22 cellular contexts compared by ENCODE assay signal in the genomic region with DNA sequence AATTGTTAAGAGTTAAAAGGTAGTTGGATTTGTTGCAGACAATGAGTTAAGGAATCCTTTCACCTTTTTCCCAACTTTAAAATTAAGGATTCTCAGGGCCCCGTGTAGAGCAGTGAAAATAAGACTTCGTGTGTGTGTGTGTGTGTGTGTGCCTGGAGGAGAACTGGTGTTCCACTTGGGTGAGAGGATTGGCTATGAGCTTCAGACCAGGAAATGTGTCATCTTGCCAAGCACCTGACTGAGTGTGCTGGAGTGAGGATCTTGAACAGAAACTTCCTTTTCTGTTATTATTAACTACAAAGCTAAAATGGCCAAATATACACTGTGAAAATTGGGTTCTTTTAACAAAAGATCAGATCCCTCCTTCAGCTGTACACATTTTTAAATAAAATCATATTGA.
DNase-seq lines count a peak whose midpoint lies in the region; ATAC-seq, FAIRE-seq and TF ChIP-seq lines count a peak whose summit lies in the region.
"Had no signal": no experiment of that assay in that cellular context is flagged by ENCODE, and none has a peak within 500 bp of the region (broad histone marks: within the 10 kb centered on the region; RNA-seq: fewer than 3 reads in every experiment).

No MANE protein-coding gene starts in this region.

- H3K9me3 ChIP-seq in mammary epithelial cell (replicated peaks; ENCODE audit: insufficient read depth, low read length), result peaks cover 3% of the 10 kb centered on the region
- H3K9me3 ChIP-seq in HAP-1, result no peaks in the 10 kb centered on the region
- H3K9me3 ChIP-seq: BLaER1 treated with 17β-estradiol and CSF1 and Interleukin-3, amounts not matched to agents 10 nM and 100 nM; MG63 had no signal

- no peak for TF ChIP-seq CTCF in mammary epithelial cell (conservative IDR thresholded peaks at IDR 0.05 in 1 of 2, IDR thresholded peaks at IDR 0.05 in 1 of 2; ENCODE audit: extremely low read depth in 1 of 2, insufficient read depth in 1 of 2, low read depth in 1 of 2, low read length in 2 of 2)
- no peak for TF ChIP-seq CTCF in MCF 10A (IDR thresholded peaks at IDR 0.05; ENCODE audit: unreplicated experiment)
- no peak for TF ChIP-seq CTCF in bronchial epithelial cell (IDR thresholded peaks at IDR 0.05; ENCODE audit: insufficient read depth, low read length, severe bottlenecking)
- TF ChIP-seq CTCF in kidney epithelial cell (IDR thresholded peaks at IDR 0.05; ENCODE audit: insufficient read depth, low read length, poor library complexity, severe bottlenecking), result no peak
- TF ChIP-seq CTCF in omental fat pad (IDR thresholded peaks at IDR 0.05), result no peak

- intact Hi-C loops in mammary epithelial cell (cut with micrococcal nuclease) (no loop called here), MCF 10A (cut with micrococcal nuclease) (no loop called here)

- CTCF ChIA-PET in mammary epithelial cell (lab: Charles Lee; ENCODE audit: low non-redundant PET) (no interaction called here), MCF 10A (lab: Yijun Ruan, JAX) (no interaction called here)

- H3K27me3 ChIP-seq in mammary epithelial cell (ENCODE audit: insufficient read depth, low read length) (no peaks in the 10 kb centered on the region), bronchial epithelial cell (ENCODE audit: control insufficient read depth, insufficient read depth, low read length) (no peaks in the 10 kb centered on the region), kidney epithelial cell (ENCODE audit: control insufficient read depth, insufficient read depth, low read length) (no peaks in the 10 kb centered on the region), HAP-1 (ENCODE audit: low read depth) (no peaks in the 10 kb centered on the region)
- H3K27me3 ChIP-seq: BLaER1 treated with 17β-estradiol and CSF1 and Interleukin-3, amounts not matched to agents 10 nM and 100 nM; MG63 had no signal

- FAIRE-seq in bronchial epithelial cell (lab: Jason Lieb, UNC), result no peak
- FAIRE-seq: A204.1, H54, HTR-8/SVneo had no signal

- H3K79me2 ChIP-seq in mammary epithelial cell (ENCODE audit: insufficient read depth, low read length), result no peaks in the 10 kb centered on the region

- H3K27ac Mint-ChIP-seq in MCF 10A (ENCODE audit: low read depth, unreplicated experiment), result no peak overlapping the region
- H3K27ac Mint-ChIP-seq: CD8-positive, alpha-beta T cell; HFFc6 had no signal

- H3K9me3 Mint-ChIP-seq in MCF 10A (ENCODE audit: unreplicated experiment), result peaks cover 7% of the 10 kb centered on the region

- H3K9ac ChIP-seq in mammary epithelial cell (ENCODE audit: insufficient read depth, low read length), result no peak overlapping the region
- H3K9ac ChIP-seq: BLaER1 treated with 17β-estradiol and CSF1 and Interleukin-3, amounts not matched to agents 10 nM and 100 nM had no signal

- no peak overlapping the region for H3K27ac ChIP-seq in mammary epithelial cell (ENCODE audit: insufficient read depth, low read depth, low read length)
- H3K27ac ChIP-seq: BLaER1 treated with 17β-estradiol and CSF1 and Interleukin-3, amounts not matched to agents 10 nM and 100 nM; HL-60 had no signal

- H3K4me3 ChIP-seq in mammary epithelial cell (replicated peaks in 1 of 3; ENCODE audit: insufficient read depth in 1 of 3, low read depth in 2 of 3, low read length in 3 of 3) (no peak overlapping the region), bronchial epithelial cell (ENCODE audit: low read depth, low read length) (no peak overlapping the region), kidney epithelial cell (ENCODE audit: low read depth, low read length) (no peak overlapping the region), HAP-1 (no peak overlapping the region)
- H3K4me3 ChIP-seq: BLaER1 treated with 17β-estradiol and CSF1 and Interleukin-3, amounts not matched to agents 10 nM and 100 nM; MG63 had no signal

- H3K4me1 ChIP-seq in mammary epithelial cell (ENCODE audit: insufficient read depth, low read length), result no peaks in the 10 kb centered on the region
- H3K4me1 ChIP-seq in HAP-1, result no peaks in the 10 kb centered on the region

- no peak for ATAC-seq in omental fat pad (ENCODE audit: low FRiP score)
- ATAC-seq: CD8-positive, alpha-beta T cell had no signal

- H3K36me3 ChIP-seq in mammary epithelial cell (ENCODE audit: insufficient read depth, low read length) (no peaks in the 10 kb centered on the region), bronchial epithelial cell (ENCODE audit: control insufficient read depth, insufficient read depth, low read length) (no peaks in the 10 kb centered on the region), kidney epithelial cell (ENCODE audit: control insufficient read depth, insufficient read depth, low read length) (no peaks in the 10 kb centered on the region), HAP-1 (replicated peaks) (no peaks in the 10 kb centered on the region)
- H3K36me3 ChIP-seq: BLaER1 treated with 17β-estradiol and CSF1 and Interleukin-3, amounts not matched to agents 10 nM and 100 nM; MG63 had no signal

- BruUV-seq in mammary epithelial cell (replicated peaks; lab: Mats Ljungman, UMichigan) (no TSS peak), MCF 10A (replicated peaks; lab: Mats Ljungman, UMichigan) (no TSS peak)

- no peak overlapping the region for H3K4me3 Mint-ChIP-seq in MCF 10A (ENCODE audit: unreplicated experiment)
- H3K4me3 Mint-ChIP-seq: CD8-positive, alpha-beta T cell; HFFc6 had no signal

- dilution Hi-C loops in mammary epithelial cell (cut with HindIII; ENCODE audit: low sequenced_read_pairs), result no loop called here

- no peak overlapping the region for H2AFZ ChIP-seq in mammary epithelial cell (ENCODE audit: low read depth, low read length)

- WGBS in mammary epithelial cell (ENCODE audit: low coverage, missing lambda C conversion rate), result 51% methylated on average over 2 of the region's 2 CpGs

- peak; percentile 13 for DNase-seq in mammary epithelial cell
- DNase-seq in MCF 10A (ENCODE audit: unreplicated experiment), result no peak
- peak; percentile 39 for DNase-seq in bronchial epithelial cell (ENCODE audit: low read depth)
- DNase-seq in kidney epithelial cell (ENCODE audit: low read depth), result peak; percentile 37
- no peak for DNase-seq in omental fat pad (ENCODE audit: low spot score)
- no peak for DNase-seq in stimulated activated CD4-positive, alpha-beta T cell treated with anti-CD3 and anti-CD28 coated beads, Interleukin-1b, Interleukin-23, amount 100 ng/mL, for 48 hours
- no peak for DNase-seq in HAP-1 (ENCODE audit: low spot score in 2 of 2)
- DNase-seq: Calu3; CD8-positive, alpha-beta T cell; DMS79; HFFc6; IMR-90; MG63; NCI-H1048; NCI-H1436 treated with DMSO at 0.1 percent for 48 hours; NCI-H2029; NCI-H2171 had no signal

- POLR2A ChIA-PET in MCF 10A (lab: Yijun Ruan, JAX), result interaction anchor here (0.5 kb wide), 1 partner anchor 276 kb away, joined by 4 read pairs; no protein-coding TSS in a partner anchor

- no peaks in the 10 kb centered on the region for H3K4me1 Mint-ChIP-seq in MCF 10A (ENCODE audit: insufficient read depth, unreplicated experiment)

- H3K4me2 ChIP-seq in mammary epithelial cell (ENCODE audit: insufficient read depth, low read depth, low read length), result no peak overlapping the region

- no peaks in the 10 kb centered on the region for H4K20me1 ChIP-seq in mammary epithelial cell (ENCODE audit: insufficient read depth, low read length)
- H4K20me1 ChIP-seq: BLaER1 treated with 17β-estradiol and CSF1 and Interleukin-3, amounts not matched to agents 10 nM and 100 nM had no signal

- no peaks in the 10 kb centered on the region for H3K36me3 Mint-ChIP-seq in MCF 10A (ENCODE audit: insufficient read depth, unreplicated experiment)
- H3K36me3 Mint-ChIP-seq: CD8-positive, alpha-beta T cell had no signal

- no peaks in the 10 kb centered on the region for H3K27me3 Mint-ChIP-seq in MCF 10A (ENCODE audit: insufficient read depth, unreplicated experiment)

- in situ Hi-C loops in mammary epithelial cell (cut with MboI; ENCODE audit: low sequenced_read_pairs in 2 of 2), result no loop called here
- in situ Hi-C loops in HAP-1 (cut with MboI; ENCODE audit: low sequenced_read_pairs), result no loop called here

Comparison
In these comparisons a context has a peak if more than half of its experiments do, and no peak if none do; other contexts are left out.
1. DNase-seq: peak in mammary epithelial cell (single experiment), bronchial epithelial cell (single experiment) and kidney epithelial cell (single experiment); none in MCF 10A (single experiment), omental fat pad (single experiment), stimulated activated CD4-positive, alpha-beta T cell treated with anti-CD3 and anti-CD28 coated beads, Interleukin-1b, Interleukin-23, amount 100 ng/mL, for 48 hours (single experiment) and HAP-1 (0 of 2).